Comparison of ENCODE assay signal across 8 cellular contexts in the genomic region with DNA sequence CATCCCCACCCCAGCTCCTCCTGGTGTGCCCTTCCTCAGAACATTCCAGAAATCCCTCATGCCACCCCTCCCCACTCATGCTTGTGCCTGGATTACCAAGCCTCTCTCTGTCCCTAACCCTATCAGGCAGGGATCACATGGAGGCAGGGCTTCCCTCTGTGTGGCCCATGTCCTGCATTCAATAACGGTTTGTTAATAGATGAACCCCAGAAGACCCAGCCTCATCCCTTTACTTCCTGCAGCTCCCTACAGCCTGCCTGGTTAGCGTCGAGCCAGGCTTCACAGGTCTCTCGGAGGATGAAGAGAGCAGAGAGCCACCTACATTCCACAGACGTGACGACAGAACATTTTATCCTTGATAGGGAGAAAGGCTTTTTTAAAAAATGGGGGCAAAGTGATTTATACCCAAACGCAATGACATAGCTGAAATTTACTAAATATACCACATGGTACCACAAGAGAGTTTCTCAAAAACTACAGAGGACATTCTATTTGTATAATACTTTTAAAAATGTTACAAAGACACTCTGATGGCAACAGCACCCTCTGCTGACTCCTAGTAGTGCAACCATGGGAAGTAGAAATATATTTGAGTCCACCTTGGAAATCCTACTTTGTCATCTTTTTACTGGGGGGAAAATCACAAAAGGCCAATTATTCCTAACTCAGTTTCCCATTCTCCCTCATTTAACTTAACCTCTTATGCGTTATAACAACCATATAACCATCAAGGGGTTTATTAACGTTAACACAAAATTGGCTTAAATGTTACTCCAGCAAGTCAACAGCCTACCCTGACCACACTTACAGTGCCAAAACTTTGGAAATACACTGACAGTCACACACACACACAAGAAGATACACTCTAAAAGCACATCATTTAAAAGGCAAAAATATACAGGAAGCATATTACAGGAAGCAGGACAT. TPM values are rescaled to one million over a fixed set of nuclear protein-coding genes. Genes with fewer than 3 reads are reported as not detected.
A peak's percentile ranks its signal among the peaks of the same experiment; 100 is the strongest.
DNase-seq lines count a peak whose midpoint lies in the region; ATAC-seq and TF ChIP-seq lines count a peak whose summit lies in the region.

No MANE protein-coding gene starts in this region.

- peaks cover 0 to 2% (median 2%) of the 10 kb centered on the region in 3 donors for H3K27me3 Mint-ChIP-seq in CD14-positive monocyte (ENCODE audit: low read depth in 3 of 3)
- H3K27me3 Mint-ChIP-seq in mesothelial cell of epicardium (ENCODE audit: low read depth), result peaks cover 6% of the 10 kb centered on the region
- peaks cover 10% of the 10 kb centered on the region for H3K27me3 Mint-ChIP-seq in activated CD8-positive, alpha-beta memory T cell treated with anti-CD3 and anti-CD28 coated beads, Interleukin-2, amount 10 ng/mL, durations not matched to agents 7 days and 5 days

- H3K36me3 Mint-ChIP-seq in CD14-positive monocyte (no peaks in the 10 kb centered on the region), mesothelial cell of epicardium (peaks cover 1% of the 10 kb centered on the region)
- no peaks in the 10 kb centered on the region for H3K36me3 Mint-ChIP-seq in activated CD8-positive, alpha-beta memory T cell treated with anti-CD3 and anti-CD28 coated beads, Interleukin-2, amount 10 ng/mL, durations not matched to agents 7 days and 5 days

- H3K4me1 Mint-ChIP-seq in CD14-positive monocyte, result no peaks in the 10 kb centered on the region
- peaks cover 9% of the 10 kb centered on the region for H3K4me1 Mint-ChIP-seq in mesothelial cell of epicardium
- no peaks in the 10 kb centered on the region for H3K4me1 Mint-ChIP-seq in activated CD8-positive, alpha-beta memory T cell treated with anti-CD3 and anti-CD28 coated beads, Interleukin-2, amount 10 ng/mL, durations not matched to agents 7 days and 5 days

- no peak for ATAC-seq in activated CD8-positive, alpha-beta memory T cell treated with anti-CD3 and anti-CD28 coated beads, Interleukin-2, amount 10 ng/mL, durations not matched to agents 7 days and 5 days

- H3K27ac Mint-ChIP-seq in CD14-positive monocyte (no peak overlapping the region), mesothelial cell of epicardium (peak overlapping the region; percentile 35)
- H3K27ac Mint-ChIP-seq in activated CD8-positive, alpha-beta memory T cell treated with anti-CD3 and anti-CD28 coated beads, Interleukin-2, amount 10 ng/mL, durations not matched to agents 7 days and 5 days, result no peak overlapping the region

- H3K9me3 Mint-ChIP-seq in CD14-positive monocyte (peaks cover 0 to 7% (median 5%) of the 10 kb centered on the region in 7 donors), mesothelial cell of epicardium (peaks cover 10% of the 10 kb centered on the region)
- no peaks in the 10 kb centered on the region for H3K9me3 Mint-ChIP-seq in activated CD8-positive, alpha-beta memory T cell treated with anti-CD3 and anti-CD28 coated beads, Interleukin-2, amount 10 ng/mL, durations not matched to agents 7 days and 5 days (ENCODE audit: low read depth)

- in situ Hi-C loops in GM13977 (cut with MboI; ENCODE audit: low pct_unique_long_range_greater_than_20kb, low sequenced_read_pairs, unreplicated experiment), result no loop called here

- TF ChIP-seq CTCF in CD14-positive monocyte (IDR thresholded peaks at IDR 0.05) (peak; percentile 45), GM13977 (IDR thresholded peaks at IDR 0.05; ENCODE audit: extremely low read depth, insufficient read depth, missing control alignments) (peak; percentile 62), coronary artery (IDR thresholded peaks at IDR 0.05) (peak; percentile 48), mesothelial cell of epicardium (IDR thresholded peaks at IDR 0.05; ENCODE audit: unreplicated experiment) (peak; percentile 54)

- no peak overlapping the region for H3K4me3 ChIP-seq in coronary artery

- H3K4me3 Mint-ChIP-seq in CD14-positive monocyte, result no peak overlapping the region
- H3K4me3 Mint-ChIP-seq in mesothelial cell of epicardium, result no peak overlapping the region
- H3K4me3 Mint-ChIP-seq in activated CD8-positive, alpha-beta memory T cell treated with anti-CD3 and anti-CD28 coated beads, Interleukin-2, amount 10 ng/mL, durations not matched to agents 7 days and 5 days, result no peak overlapping the region

- intact Hi-C loops in CD14-positive monocyte (cut with micrococcal nuclease), result no loop called here

- no peak overlapping the region for H3K27ac ChIP-seq in coronary artery

- DNase-seq in CD14-positive monocyte (ENCODE audit: low spot score) (no peak), GM13977 (ENCODE audit: low spot score) (no peak), NCI-H774 (lab: John Stamatoyannopoulos, UW) (peak; percentile 11), coronary artery (ENCODE audit: low spot score) (no peak), mesothelial cell of epicardium (ENCODE audit: low spot score in 2 of 2, unreplicated experiment in 2 of 2) (no peak), GM19238 (ENCODE audit: insufficient read length, low spot score) (no peak), globus pallidus (ENCODE audit: low spot score) (no peak)
- DNase-seq in activated CD8-positive, alpha-beta memory T cell treated with anti-CD3 and anti-CD28 coated beads, Interleukin-2, amount 10 ng/mL, durations not matched to agents 7 days and 5 days, result no peak

- CTCF ChIA-PET in activated CD8-positive, alpha-beta memory T cell treated with anti-CD3 and anti-CD28 coated beads, Interleukin-2, amount 10 ng/mL, durations not matched to agents 7 days and 5 days (lab: Charles Lee), result interaction anchor here (0.8 to 1.5 kb wide), 3 partner anchors 19 to 77 kb away, joined by 3 to 4 read pairs (median 3); no protein-coding TSS in a partner anchor

RNA-seq across cellular contexts. Expression of a gene that starts 30.7 kb away (rescaled TPM):
- not detected for polyA plus RNA-seq in CD14-positive monocyte
- 1.6 to 2.3 TPM (median 2.2 TPM) in 3 replicates for total RNA-seq in mesothelial cell of epicardium
- total RNA-seq in activated CD8-positive, alpha-beta memory T cell treated with anti-CD3 and anti-CD28 coated beads, Interleukin-2, amount 10 ng/mL, durations not matched to agents 7 days and 5 days, result under 1 TPM; 0.23 to 0.70 TPM

RNA-seq across cellular contexts. Expression of a gene that starts 31.4 kb away (rescaled TPM):
- polyA plus RNA-seq in CD14-positive monocyte, result 10 to 100 TPM; 11.0 to 15.6 TPM
- 22.8 to 24.4 TPM (median 24.0 TPM) in 3 replicates for total RNA-seq in mesothelial cell of epicardium
- 10 to 100 TPM; 30.4 to 37.4 TPM for total RNA-seq in activated CD8-positive, alpha-beta memory T cell treated with anti-CD3 and anti-CD28 coated beads, Interleukin-2, amount 10 ng/mL, durations not matched to agents 7 days and 5 days
